ENCODE assay signal across 1 cellular context in genomic region chr19:516884-517424, GRCh38.
TF ChIP-seq lines count a peak whose summit lies in the region.

No MANE protein-coding gene starts in this region.

TF ChIP-seq in H1, 55 proteins besides CTCF, POLR2A, EP300 and RAD21:
- TF ChIP-seq MAFK (IDR thresholded peaks at IDR 0.05; ENCODE audit: low read depth, low read length) (no peak), RBBP5 (IDR thresholded peaks at IDR 0.05; ENCODE audit: borderline replicate concordance, low read depth, low read length) (no peak), ATF2 (IDR thresholded peaks at IDR 0.05; ENCODE audit: low read length) (no peak), CREB1 (IDR thresholded peaks at IDR 0.05) (no peak), PHF8 (conservative IDR thresholded peaks at IDR 0.05; ENCODE audit: low read depth, low read length) (no peak), CHD7 (IDR thresholded peaks at IDR 0.05; ENCODE audit: insufficient replicate concordance, low read length) (no peak), GABPA (IDR thresholded peaks at IDR 0.05; ENCODE audit: borderline replicate concordance, insufficient read depth, low read length) (no peak), EGR1 (IDR thresholded peaks at IDR 0.05; ENCODE audit: borderline replicate concordance, low read depth, low read length) (no peak), BACH1 (IDR thresholded peaks at IDR 0.05; ENCODE audit: low read length) (no peak), EZH2 (IDR thresholded peaks at IDR 0.05; ENCODE audit: low read depth, low read length, severe bottlenecking) (no peak), GTF2F1 (IDR thresholded peaks at IDR 0.05; ENCODE audit: borderline replicate concordance, low read depth, low read length) (no peak), CTBP2 (IDR thresholded peaks at IDR 0.05; ENCODE audit: borderline replicate concordance, insufficient read depth, insufficient read length, low read length) (no peak), NANOG (IDR thresholded peaks at IDR 0.05; ENCODE audit: insufficient read depth, low read depth, low read length, poor library complexity, severe bottlenecking) (no peak), CHD2 (IDR thresholded peaks at IDR 0.05; ENCODE audit: low read length) (no peak), ASH2L (IDR thresholded peaks at IDR 0.05; ENCODE audit: low read length) (no peak), BRCA1 (IDR thresholded peaks at IDR 0.05; ENCODE audit: low read depth, low read length) (no peak), BCL11A (IDR thresholded peaks at IDR 0.05; ENCODE audit: low read depth in 2 of 2, low read length in 2 of 2) (no peak), HDAC2 (IDR thresholded peaks at IDR 0.05; ENCODE audit: borderline replicate concordance in 1 of 2, low read depth in 2 of 2, low read length in 2 of 2) (no peak)
- TF ChIP-seq, protein P1, sequence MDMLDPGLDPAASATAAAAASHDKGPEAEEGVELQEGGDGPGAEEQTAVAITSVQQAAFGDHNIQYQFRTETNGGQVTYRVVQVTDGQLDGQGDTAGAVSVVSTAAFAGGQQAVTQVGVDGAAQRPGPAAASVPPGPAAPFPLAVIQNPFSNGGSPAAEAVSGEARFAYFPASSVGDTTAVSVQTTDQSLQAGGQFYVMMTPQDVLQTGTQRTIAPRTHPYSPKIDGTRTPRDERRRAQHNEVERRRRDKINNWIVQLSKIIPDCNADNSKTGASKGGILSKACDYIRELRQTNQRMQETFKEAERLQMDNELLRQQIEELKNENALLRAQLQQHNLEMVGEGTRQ (IDR thresholded peaks at IDR 0.05; ENCODE audit: low read length), result no peak
